In genomic region chr10:46304671-46305429, GRCh38 we compare ENCODE assay signal across 3 cellular contexts.
TF ChIP-seq lines count a peak whose summit lies in the region.

No MANE protein-coding gene starts in this region.

TF ChIP-seq in SK-N-SH, 30 proteins besides CTCF, POLR2A, EP300 and RAD21 (continued from another document):
- TF ChIP-seq USF2 (IDR thresholded peaks at IDR 0.05; ENCODE audit: borderline replicate concordance, low read depth, low read length) (no peak), MXI1 (IDR thresholded peaks at IDR 0.05; ENCODE audit: low read depth, low read length) (no peak), EZH2phosphoT487 (IDR thresholded peaks at IDR 0.05; ENCODE audit: borderline replicate concordance, low read depth) (no peak), TAF1 (IDR thresholded peaks at IDR 0.05; ENCODE audit: borderline replicate concordance, low read depth, low read length) (no peak), POLR2AphosphoS5 (IDR thresholded peaks at IDR 0.05; ENCODE audit: low read depth, low read length) (no peak), FOSL2 (IDR thresholded peaks at IDR 0.05; ENCODE audit: borderline replicate concordance, low read depth) (no peak), REST (IDR thresholded peaks at IDR 0.05; ENCODE audit: low read depth, low read length) (no peak), GABPA (IDR thresholded peaks at IDR 0.05; ENCODE audit: low read depth) (no peak)

TF ChIP-seq in SK-N-SH treated with all-trans-retinoic acid at 6 μM for 48 hours, 23 proteins besides CTCF, POLR2A, EP300 and RAD21 (continued from another document):
- no peak for TF ChIP-seq OSR1 (CRISPR knock-in tag; IDR thresholded peaks at IDR 0.05)
- TF ChIP-seq CSDC2 (CRISPR knock-in tag; IDR thresholded peaks at IDR 0.05): no peak
- TF ChIP-seq POU6F1 (CRISPR knock-in tag; IDR thresholded peaks at IDR 0.05; ENCODE audit: borderline replicate concordance, low read depth): no peak
- no peak for TF ChIP-seq PATZ1 (CRISPR knock-in tag; IDR thresholded peaks at IDR 0.05; ENCODE audit: borderline replicate concordance)
- TF ChIP-seq ZC3H10 (CRISPR knock-in tag; IDR thresholded peaks at IDR 0.05): no peak
- TF ChIP-seq CREB5 (CRISPR knock-in tag; IDR thresholded peaks at IDR 0.05; ENCODE audit: low read depth): no peak
- no peak for TF ChIP-seq ZFP3 (CRISPR knock-in tag; IDR thresholded peaks at IDR 0.05)
- no peak for TF ChIP-seq SNAI2 (CRISPR knock-in tag; IDR thresholded peaks at IDR 0.05)
- no peak for TF ChIP-seq ZFP30 (CRISPR knock-in tag; IDR thresholded peaks at IDR 0.05)
- TF ChIP-seq ZNF70 (CRISPR knock-in tag; IDR thresholded peaks at IDR 0.05): no peak
- no peak for TF ChIP-seq ZNF565 (CRISPR knock-in tag; conservative IDR thresholded peaks at IDR 0.05; ENCODE audit: low read depth)
- no peak for TF ChIP-seq BACH2 (CRISPR knock-in tag; IDR thresholded peaks at IDR 0.05; ENCODE audit: borderline replicate concordance)
- no peak for TF ChIP-seq ARNTL (CRISPR knock-in tag; IDR thresholded peaks at IDR 0.05; ENCODE audit: borderline replicate concordance, low read depth)
- no peak for TF ChIP-seq GLIS3 (CRISPR knock-in tag; IDR thresholded peaks at IDR 0.05)
- TF ChIP-seq CSRNP3 (CRISPR knock-in tag; IDR thresholded peaks at IDR 0.05): no peak
- TF ChIP-seq TSHZ2 (CRISPR knock-in tag; IDR thresholded peaks at IDR 0.05): no peak
- TF ChIP-seq ZNF8 (CRISPR knock-in tag; IDR thresholded peaks at IDR 0.05): no peak

TF ChIP-seq in IMR-90, 13 proteins besides CTCF, POLR2A, EP300 and RAD21:
- TF ChIP-seq USF2 (IDR thresholded peaks at IDR 0.05; ENCODE audit: low read depth, low read length): no peak
- no peak for TF ChIP-seq SMC3 (IDR thresholded peaks at IDR 0.05; ENCODE audit: low read depth, low read length)
- no peak for TF ChIP-seq CHD1 (IDR thresholded peaks at IDR 0.05; ENCODE audit: low read depth, low read length)
- TF ChIP-seq RFX5 (IDR thresholded peaks at IDR 0.05; ENCODE audit: low read depth, low read length): no peak
- no peak for TF ChIP-seq RCOR1 (IDR thresholded peaks at IDR 0.05; ENCODE audit: insufficient replicate concordance, low read length)
- no peak for TF ChIP-seq NFE2L2 (IDR thresholded peaks at IDR 0.05; ENCODE audit: low read depth, low read length)
- TF ChIP-seq MAFK (IDR thresholded peaks at IDR 0.05; ENCODE audit: low read depth, low read length): no peak
- no peak for TF ChIP-seq MAZ (IDR thresholded peaks at IDR 0.05; ENCODE audit: borderline replicate concordance, low read depth, low read length)
- no peak for TF ChIP-seq CEBPB (IDR thresholded peaks at IDR 0.05; ENCODE audit: low read depth, low read length)
- no peak for TF ChIP-seq BHLHE40 (IDR thresholded peaks at IDR 0.05; ENCODE audit: low read depth, low read length)
- no peak for TF ChIP-seq FOS (IDR thresholded peaks at IDR 0.05; ENCODE audit: low read depth, low read length)
- no peak for TF ChIP-seq MXI1 (IDR thresholded peaks at IDR 0.05; ENCODE audit: borderline replicate concordance, low read depth, low read length)
- no peak for TF ChIP-seq ELK1 (IDR thresholded peaks at IDR 0.05; ENCODE audit: borderline replicate concordance, low read depth, low read length)
